17 cellular contexts compared by ENCODE assay signal in the genomic region with DNA sequence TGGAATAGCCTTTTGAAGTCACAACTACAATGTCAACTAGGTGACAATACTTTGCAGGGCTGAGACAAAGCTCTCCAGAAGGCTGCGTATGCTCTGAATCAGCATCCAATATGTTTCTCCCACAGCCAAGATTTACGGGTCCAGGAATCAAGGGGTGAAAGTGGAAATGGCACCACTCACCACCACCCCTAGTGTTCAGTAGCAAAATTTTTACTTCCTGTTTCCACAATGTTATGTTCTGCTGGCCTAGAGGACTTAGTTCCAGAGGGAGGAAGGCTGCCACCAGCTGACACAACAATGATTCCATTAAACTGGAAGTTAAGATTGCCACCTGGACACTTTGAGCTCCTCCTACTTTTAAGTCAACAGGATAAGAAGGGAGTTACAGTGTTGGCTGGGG.
"Had no signal": no experiment of that assay in that cellular context is flagged by ENCODE, and none has a peak within 500 bp of the region (broad histone marks: within the 10 kb centered on the region; RNA-seq: fewer than 3 reads in every experiment).

No MANE protein-coding gene starts in this region.

- H3K4me3 Mint-ChIP-seq: activated naive CD8-positive, alpha-beta T cell; activated T-cell treated with anti-CD3 and anti-CD28 coated beads, Interleukin-2, amount 50 U/mL, for 24 hours; nephron; stimulated activated naive B cell treated with anti-CD40 and anti-IgM and Interleukin-4, amounts not matched to agents 10 μg/mL and 1 μg/mL and 100 μg/mL, for 72 hours; T-helper 2 cell treated with Interferon-gamma antibody and Interleukin-4, amounts not matched to agents 5 μg/mL and 100 μg/mL, for 36 hours had no signal

- H3K27me3 ChIP-seq: breast epithelium, gastroesophageal sphincter, left lung, tibial nerve had no signal

- H3K27me3 Mint-ChIP-seq: stimulated activated naive B cell treated with anti-CD40 and anti-IgM and Interleukin-4, amounts not matched to agents 10 μg/mL and 1 μg/mL and 100 μg/mL, for 72 hours had no signal

- DNase-seq: activated effector memory CD4-positive, alpha-beta T cell treated with anti-CD3 and anti-CD28 coated beads, Interleukin-2, amount 50 U/mL, for 16 hours; activated T-cell treated with anti-CD3 and anti-CD28 coated beads, Interleukin-2, amount 50 U/mL, for 24 hours; anterior cingulate cortex; effector CD4-positive, alpha-beta T cell; islet precursor cell; left lung; mesenchymal stem cell; stimulated activated CD4-positive, alpha-beta T cell treated with anti-CD3 and anti-CD28 coated beads, Interleukin-2, amount 100 ng/mL, for 24 hours; stimulated activated naive B cell treated with anti-CD40 and anti-IgM and Interleukin-4, amounts not matched to agents 10 μg/mL and 1 μg/mL and 100 μg/mL, for 72 hours had no signal

- H3K36me3 Mint-ChIP-seq: activated naive CD8-positive, alpha-beta T cell had no signal

- H3K9me3 ChIP-seq: breast epithelium, left lung had no signal

- H3K4me1 ChIP-seq: breast epithelium, gastroesophageal sphincter had no signal

- H3K9me3 Mint-ChIP-seq: activated T-cell treated with anti-CD3 and anti-CD28 coated beads, Interleukin-2, amount 50 U/mL, for 24 hours; T-helper 2 cell treated with Interferon-gamma antibody and Interleukin-4, amounts not matched to agents 5 μg/mL and 100 μg/mL, for 36 hours had no signal

- H3K27ac Mint-ChIP-seq: activated naive CD8-positive, alpha-beta T cell; activated T-cell treated with anti-CD3 and anti-CD28 coated beads, Interleukin-2, amount 50 U/mL, for 24 hours; nephron; stimulated activated naive B cell treated with anti-CD40 and anti-IgM and Interleukin-4, amounts not matched to agents 10 μg/mL and 1 μg/mL and 100 μg/mL, for 72 hours; T-helper 2 cell treated with Interferon-gamma antibody and Interleukin-4, amounts not matched to agents 5 μg/mL and 100 μg/mL, for 36 hours had no signal

- H3K36me3 ChIP-seq: breast epithelium, gastroesophageal sphincter, left lung, tibial nerve had no signal

- ATAC-seq: activated CD4-positive, CD25-positive, alpha-beta regulatory T cell treated with anti-CD3 and anti-CD28 coated beads, Interleukin-2, amount 50 U/mL, for 24 hours; gastroesophageal sphincter; left lung; sciatic nerve; stimulated activated naive B cell treated with anti-CD40 and anti-IgM and Interleukin-4, amounts not matched to agents 10 μg/mL and 1 μg/mL and 100 μg/mL, for 72 hours had no signal

- H3K4me1 Mint-ChIP-seq: nephron had no signal

- H3K27ac ChIP-seq: breast epithelium, gastroesophageal sphincter, left lung, tibial nerve had no signal

- H3K4me3 ChIP-seq: breast epithelium, gastroesophageal sphincter, left lung, tibial nerve had no signal
